Comparison of ENCODE assay signal across 8 cellular contexts in the genomic region with DNA sequence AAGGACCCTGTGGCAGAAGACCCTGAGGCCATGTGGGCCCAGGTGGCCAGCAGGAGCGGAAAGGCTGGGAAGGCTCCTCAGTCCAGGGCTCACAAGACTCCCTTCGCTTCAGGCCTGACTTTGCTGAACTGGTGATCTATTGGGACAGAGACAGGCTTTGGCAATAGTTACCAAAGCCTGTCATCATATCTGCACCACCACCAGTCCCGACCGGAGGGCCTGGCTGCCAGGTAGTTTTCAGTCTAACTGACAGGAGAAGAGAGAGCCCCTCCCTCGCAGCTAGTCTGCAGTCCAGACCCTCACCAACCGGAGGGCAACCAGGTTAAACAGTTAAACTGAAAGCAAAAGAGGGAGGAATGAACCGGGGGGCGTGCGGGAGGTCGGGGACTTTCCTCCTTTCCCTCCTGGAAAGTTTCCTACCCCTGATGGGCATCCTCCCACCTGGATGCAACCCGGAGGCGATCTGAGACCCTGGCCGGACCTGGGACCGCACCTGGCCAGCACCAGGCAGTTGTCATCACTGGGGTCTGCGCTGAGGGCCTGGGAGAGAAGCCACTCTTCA. TPM values are rescaled to one million over a fixed set of nuclear protein-coding genes. Genes with fewer than 3 reads are reported as not detected.
DNase-seq lines count a peak whose midpoint lies in the region; ATAC-seq and TF ChIP-seq lines count a peak whose summit lies in the region.

No MANE protein-coding gene starts in this region.

- no peaks in the 10 kb centered on the region for H3K27me3 ChIP-seq in body of pancreas

- no peak for TF ChIP-seq CTCF in body of pancreas (IDR thresholded peaks at IDR 0.05)

- 3% methylated on average over 12 to 15 of the region's 15 CpGs for WGBS in body of pancreas, 2 donors

- no peaks in the 10 kb centered on the region for H3K36me3 ChIP-seq in SK-N-MC (ENCODE audit: insufficient read depth, low read length)
- H3K36me3 ChIP-seq in body of pancreas (replicated peaks in 1 of 2; ENCODE audit: insufficient read depth in 1 of 2, low read depth in 2 of 2), result no peaks in the 10 kb centered on the region

- intact Hi-C loops in body of pancreas (cut with DNase I), result no loop called here

- peak overlapping the region; percentile 91 for H3K4me3 ChIP-seq in SK-N-MC
- peak overlapping the region; percentile 75 to 84 for H3K4me3 ChIP-seq in body of pancreas

- H3K9me3 ChIP-seq in SK-N-MC (ENCODE audit: low read depth, low read length) (no peaks in the 10 kb centered on the region), body of pancreas (no peaks in the 10 kb centered on the region)

- peak in 1 of 3 donors; percentile 7 for TF ChIP-seq POLR2A in body of pancreas (IDR thresholded peaks at IDR 0.05)

- DNase-seq in DMS153 treated with DMSO at 0.1 percent for 48 hours (lab: John Stamatoyannopoulos, UW; ENCODE audit: unreplicated experiment) (peak; percentile 0), DMS153 (lab: John Stamatoyannopoulos, UW) (no peak), SK-N-MC (ENCODE audit: low read depth, low spot score) (no peak), body of pancreas (peak; percentile 24 to 45 (median 42)), iris pigment epithelial cell (ENCODE audit: low read depth) (peak; percentile 67), cerebellar nuclear complex (lab: John Stamatoyannopoulos, UW) (no peak)
- peak; percentile 56 for DNase-seq in stimulated activated CD4-positive, alpha-beta T cell treated with anti-CD3 and anti-CD28 coated beads, Interleukin-1b, Interleukin-23, amount 100 ng/mL, for 48 hours

- peak; percentile 25 for ATAC-seq in HG02973 (IDR thresholded peaks at IDR 0.05; ENCODE audit: unreplicated experiment)
- peak; percentile 16 for ATAC-seq in body of pancreas

- H3K9ac ChIP-seq in SK-N-MC (ENCODE audit: insufficient read length), result no peak overlapping the region

- peaks cover 22% of the 10 kb centered on the region for H3K4me1 ChIP-seq in body of pancreas

- H3K27ac ChIP-seq in SK-N-MC (no peak overlapping the region), body of pancreas (peak overlapping the region; percentile 71 to 95 (median 90))

RNA-seq across cellular contexts. Expression of gene RAB27A, which starts 0.5 kb away (rescaled TPM):
- total RNA-seq in body of pancreas, result 1 to 10 TPM; 9.6 to 9.9 TPM

RNA-seq across cellular contexts. Expression of gene PIGBOS1, which starts 29.8 kb away (rescaled TPM):
- 10 to 100 TPM; 11.2 to 16.1 TPM for total RNA-seq in body of pancreas

RNA-seq across cellular contexts. Expression of gene PIGB, which starts 29.9 kb away (rescaled TPM):
- total RNA-seq in body of pancreas, result 10 to 100 TPM in 1 of 2 donors, 1 to 10 TPM in 1; 9.1 to 17.1 TPM

Comparison
In these comparisons a context has a peak if more than half of its experiments do, and no peak if none do; other contexts are left out.
1. DNase-seq: peak in DMS153 treated with DMSO at 0.1 percent for 48 hours (single experiment), body of pancreas (4 of 4), iris pigment epithelial cell (single experiment) and stimulated activated CD4-positive, alpha-beta T cell treated with anti-CD3 and anti-CD28 coated beads, Interleukin-1b, Interleukin-23, amount 100 ng/mL, for 48 hours (single experiment); none in DMS153 (single experiment), SK-N-MC (single experiment) and cerebellar nuclear complex (0 of 2).